In genomic region chr1:10992864-10993263, GRCh38 we compare ENCODE assay signal across 37 cellular contexts. TPM values are rescaled to one million over a fixed set of nuclear protein-coding genes. Genes with fewer than 3 reads are reported as not detected.
"Had no signal": no experiment of that assay in that cellular context is flagged by ENCODE, and none has a peak within 500 bp of the region (broad histone marks: within the 10 kb centered on the region; RNA-seq: fewer than 3 reads in every experiment).

No MANE protein-coding gene starts in this region.

- DNase-seq: Karpas-422, Kasumi-1, MM.1S, MV-4-11, NCI-H1048, NCI-H1092, NCI-H1092 treated with DMSO at 0.1 percent for 48 hours, NCI-H1105, NCI-H1105 treated with DMSO at 0.1 percent for 48 hours, NCI-H1417, NCI-H1417 treated with DMSO at 0.1 percent for 48 hours, NCI-H1436, NCI-H1436 treated with DMSO at 0.1 percent for 48 hours, NCI-H146, NCI-H1694, NCI-H1694 treated with DMSO at 0.1 percent for 48 hours, NCI-H187, NCI-H187 treated with DMSO at 0.1 percent for 48 hours, NCI-H1930, NCI-H2029, NCI-H2029 treated with DMSO at 0.1 percent for 48 hours, NCI-H2081, NCI-H2081 treated with DMSO at 0.1 percent for 48 hours, NCI-H2107, NCI-H2171, NCI-H2171 treated with DMSO at 0.1 percent for 48 hours, NCI-H226, NCI-H345, NCI-H446, NCI-H446 treated with DMSO at 0.1 percent for 48 hours, NCI-H510A, NCI-H510A treated with DMSO at 0.1 percent for 48 hours, NCI-H524 had no signal

- H3K27ac ChIP-seq: KMS-11 had no signal

- H3K9ac ChIP-seq: KMS-11 had no signal

- H3K4me2 ChIP-seq: KMS-11 had no signal

RNA-seq across cellular contexts. Expression of gene MASP2, which starts 54.2 kb away (rescaled TPM):
- total RNA-seq: LHCN-M2, M059J, NCI-H460 had no signal
